ENCODE assay signal across 1 cellular context in genomic region chr1:235063068-235063765, GRCh38.
TF ChIP-seq lines count a peak whose summit lies in the region.

No MANE protein-coding gene starts in this region.

TF ChIP-seq in GM12878, 131 proteins besides CTCF, POLR2A, EP300 and RAD21 (continued from another document):
- TF ChIP-seq CUX1 (IDR thresholded peaks at IDR 0.05; ENCODE audit: insufficient replicate concordance, low read depth, low read length) = no peak
- TF ChIP-seq NR2C2 (IDR thresholded peaks at IDR 0.05; ENCODE audit: borderline replicate concordance, control insufficient read depth, insufficient read length, low read depth) = no peak
- TF ChIP-seq RFX5 (IDR thresholded peaks at IDR 0.05; ENCODE audit: low read depth, low read length) = no peak
- TF ChIP-seq, protein P1, sequence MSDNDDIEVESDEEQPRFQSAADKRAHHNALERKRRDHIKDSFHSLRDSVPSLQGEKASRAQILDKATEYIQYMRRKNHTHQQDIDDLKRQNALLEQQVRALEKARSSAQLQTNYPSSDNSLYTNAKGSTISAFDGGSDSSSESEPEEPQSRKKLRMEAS (IDR thresholded peaks at IDR 0.05; ENCODE audit: low read depth, low read length) = no peak
- TF ChIP-seq ZNF217 (IDR thresholded peaks at IDR 0.05) = no peak
- no peak for TF ChIP-seq BCL11A (IDR thresholded peaks at IDR 0.05; ENCODE audit: low read depth, low read length)
- TF ChIP-seq ZSCAN29 (IDR thresholded peaks at IDR 0.05) = no peak
- TF ChIP-seq ETV6 (conservative IDR thresholded peaks at IDR 0.05 in 1 of 2, IDR thresholded peaks at IDR 0.05 in 1 of 2; ENCODE audit: borderline replicate concordance in 1 of 2, low read depth in 1 of 2) = 0 out of 4 replicates have a peak, but pooled peaks of 1 of the 2 experiments have one; percentile 33
- TF ChIP-seq RUNX3 (IDR thresholded peaks at IDR 0.05; ENCODE audit: low read length) = peak; percentile 85
- no peak for TF ChIP-seq EZH2 (IDR thresholded peaks at IDR 0.05; ENCODE audit: borderline replicate concordance, control insufficient read depth, low read depth, low read length)
- TF ChIP-seq MYC (IDR thresholded peaks at IDR 0.05; ENCODE audit: insufficient read depth, insufficient read length, insufficient replicate concordance, low read length, severe bottlenecking) = no peak
- TF ChIP-seq, protein P2, sequence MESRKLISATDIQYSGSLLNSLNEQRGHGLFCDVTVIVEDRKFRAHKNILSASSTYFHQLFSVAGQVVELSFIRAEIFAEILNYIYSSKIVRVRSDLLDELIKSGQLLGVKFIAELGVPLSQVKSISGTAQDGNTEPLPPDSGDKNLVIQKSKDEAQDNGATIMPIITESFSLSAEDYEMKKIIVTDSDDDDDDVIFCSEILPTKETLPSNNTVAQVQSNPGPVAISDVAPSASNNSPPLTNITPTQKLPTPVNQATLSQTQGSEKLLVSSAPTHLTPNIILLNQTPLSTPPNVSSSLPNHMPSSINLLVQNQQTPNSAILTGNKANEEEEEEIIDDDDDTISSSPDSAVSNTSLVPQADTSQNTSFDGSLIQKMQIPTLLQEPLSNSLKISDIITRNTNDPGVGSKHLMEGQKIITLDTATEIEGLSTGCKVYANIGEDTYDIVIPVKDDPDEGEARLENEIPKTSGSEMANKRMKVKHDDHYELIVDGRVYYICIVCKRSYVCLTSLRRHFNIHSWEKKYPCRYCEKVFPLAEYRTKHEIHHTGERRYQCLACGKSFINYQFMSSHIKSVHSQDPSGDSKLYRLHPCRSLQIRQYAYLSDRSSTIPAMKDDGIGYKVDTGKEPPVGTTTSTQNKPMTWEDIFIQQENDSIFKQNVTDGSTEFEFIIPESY (IDR thresholded peaks at IDR 0.05) = no peak
- TF ChIP-seq BMI1 (IDR thresholded peaks at IDR 0.05; ENCODE audit: borderline replicate concordance) = no peak
- no peak for TF ChIP-seq SUZ12 (IDR thresholded peaks at IDR 0.05; ENCODE audit: unreplicated experiment)
- no peak for TF ChIP-seq LARP7 (IDR thresholded peaks at IDR 0.05)
- TF ChIP-seq STAT3 (IDR thresholded peaks at IDR 0.05; ENCODE audit: low read depth, low read length) = no peak
